16 cellular contexts compared by ENCODE assay signal in the genomic region with DNA sequence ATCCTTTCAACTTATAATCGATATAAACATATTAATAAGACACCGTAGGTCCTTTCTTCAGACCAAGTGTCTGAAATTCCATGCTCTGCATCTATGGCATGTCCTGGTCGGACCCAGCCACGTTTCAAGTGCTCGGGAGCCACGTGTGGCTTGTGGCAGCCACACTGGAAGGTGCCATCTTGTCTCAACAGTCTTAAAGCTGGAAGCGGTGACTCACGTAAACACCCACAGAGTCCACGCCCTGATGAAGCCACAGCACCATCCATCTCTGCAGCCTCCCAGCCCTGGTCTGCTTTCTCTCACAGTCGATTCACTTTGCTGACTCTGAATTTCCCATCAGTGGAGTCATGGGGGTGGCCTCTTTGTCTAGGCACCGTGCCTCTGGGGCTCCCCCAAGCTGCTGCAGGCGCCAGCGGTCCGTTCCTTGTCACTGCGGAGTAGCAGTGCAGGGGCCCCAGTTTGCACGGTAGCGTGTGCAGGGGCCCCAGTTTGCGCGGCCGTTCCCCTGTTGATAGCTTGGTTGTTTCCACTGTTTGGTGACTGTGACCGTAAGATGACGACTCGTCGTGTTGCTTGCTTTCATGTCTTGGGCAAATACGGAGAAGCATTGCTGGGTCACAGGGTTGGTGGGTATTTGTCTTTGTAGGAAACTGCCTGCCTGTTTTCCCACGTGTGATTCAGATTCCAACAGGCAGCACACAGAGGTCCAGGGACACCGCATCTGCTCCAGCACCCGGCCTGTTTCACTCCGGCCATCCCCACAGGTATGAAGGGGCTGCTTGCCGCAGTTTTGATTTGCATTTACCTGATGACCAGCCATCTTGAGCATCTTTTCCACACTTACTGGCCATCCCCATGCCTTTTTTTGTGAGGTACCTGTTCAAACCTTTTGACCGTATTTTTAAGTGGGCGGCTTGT.
DNase-seq lines count a peak whose midpoint lies in the region; ATAC-seq and TF ChIP-seq lines count a peak whose summit lies in the region.
"Had no signal": no experiment of that assay in that cellular context is flagged by ENCODE, and none has a peak within 500 bp of the region (broad histone marks: within the 10 kb centered on the region; RNA-seq: fewer than 3 reads in every experiment).

No MANE protein-coding gene starts in this region.

- H3K27ac ChIP-seq in adrenal gland (no peak overlapping the region), right lobe of liver (no peak overlapping the region)
- H3K27ac ChIP-seq: ascending aorta had no signal

- peaks cover 0 to 29% of the 10 kb centered on the region in 2 donors for H3K36me3 ChIP-seq in adrenal gland (replicated peaks in 1 of 2)
- H3K36me3 ChIP-seq in right lobe of liver = peaks cover 0 to 23% (median 2%) of the 10 kb centered on the region in 4 donors

- intact Hi-C loops in adrenal gland (cut with DNase I) = no loop called here
- intact Hi-C loops in right lobe of liver (cut with DNase I) = no loop called here

- 96 to 98% (median 97%) methylated on average over 22 to 32 of the region's 32 CpGs for whole genome bisulfite sequencing in adrenal gland, 4 donors
- 94% methylated on average over 19 of the region's 32 CpGs for WGBS in right lobe of liver (ENCODE audit: insufficient coverage, low coverage, low lambda C conversion rate, missing lambda C conversion rate)

- peak; percentile 9 for DNase-seq in activated naive CD8-positive, alpha-beta T cell treated with anti-CD3 and anti-CD28 coated beads, Interleukin-2, amount 10 ng/mL, durations not matched to agents 7 days and 5 days
- no peak for DNase-seq in activated naive CD8-positive, alpha-beta T cell treated with anti-CD3 and anti-CD28 coated beads for 36 hours
- DNase-seq in adrenal gland = peak in 4 of 7 donors; percentile 3 to 41 (median 6)
- DNase-seq in right lobe of liver = peak; percentile 9 to 35 (median 30)
- DNase-seq in type B pancreatic cell (ENCODE audit: extremely low spot score, unreplicated experiment) = peak; percentile 47
- DNase-seq in RPMI8226 = no peak
- DNase-seq in NCI-H2081 treated with DMSO at 0.1 percent for 48 hours (lab: John Stamatoyannopoulos, UW) = no peak
- no peak for DNase-seq in SW480 (ENCODE audit: low spot score)
- DNase-seq: activated CD4-positive, alpha-beta T cell treated with anti-CD3 and anti-CD28 coated beads, Interleukin-2, amount 50 U/mL, for 48 hours; DND-41; mesenchymal stem cell; NCI-H1417 had no signal

- no peak overlapping the region for H3K4me3 Mint-ChIP-seq in activated naive CD8-positive, alpha-beta T cell treated with anti-CD3 and anti-CD28 coated beads, Interleukin-2, amount 10 ng/mL, durations not matched to agents 7 days and 5 days
- H3K4me3 Mint-ChIP-seq in activated naive CD8-positive, alpha-beta T cell treated with anti-CD3 and anti-CD28 coated beads for 36 hours = no peak overlapping the region
- no peak overlapping the region for H3K4me3 Mint-ChIP-seq in type B pancreatic cell
- H3K4me3 Mint-ChIP-seq: neural crest cell; stimulated activated naive CD8-positive, alpha-beta T cell treated with anti-CD3 and anti-CD28 coated beads, Interleukin-15, amount 100 ng/mL, for 72 hours had no signal

- H3K9me3 ChIP-seq in adrenal gland (replicated peaks in 1 of 3) (no peaks in the 10 kb centered on the region), right lobe of liver (no peaks in the 10 kb centered on the region)
- H3K9me3 ChIP-seq: ascending aorta had no signal

- H3K36me3 Mint-ChIP-seq in activated naive CD8-positive, alpha-beta T cell treated with anti-CD3 and anti-CD28 coated beads, Interleukin-2, amount 10 ng/mL, durations not matched to agents 7 days and 5 days = peaks cover 43% of the 10 kb centered on the region
- H3K36me3 Mint-ChIP-seq in activated naive CD8-positive, alpha-beta T cell treated with anti-CD3 and anti-CD28 coated beads for 36 hours = peaks cover 27% of the 10 kb centered on the region
- peaks cover 17% of the 10 kb centered on the region for H3K36me3 Mint-ChIP-seq in type B pancreatic cell

- no peak for TF ChIP-seq CTCF in adrenal gland (IDR thresholded peaks at IDR 0.05)
- TF ChIP-seq CTCF in right lobe of liver (IDR thresholded peaks at IDR 0.05) = no peak
- TF ChIP-seq CTCF in type B pancreatic cell (conservative IDR thresholded peaks at IDR 0.05) = no peak

- H3K27me3 ChIP-seq in adrenal gland (no peaks in the 10 kb centered on the region), right lobe of liver (no peaks in the 10 kb centered on the region)
- H3K27me3 ChIP-seq: ascending aorta had no signal

- TF ChIP-seq POLR2A in adrenal gland (IDR thresholded peaks at IDR 0.05) = no peak
- TF ChIP-seq POLR2A in right lobe of liver (IDR thresholded peaks at IDR 0.05) = no peak

- H3K4me1 Mint-ChIP-seq in activated naive CD8-positive, alpha-beta T cell treated with anti-CD3 and anti-CD28 coated beads, Interleukin-2, amount 10 ng/mL, durations not matched to agents 7 days and 5 days = peaks cover 23% of the 10 kb centered on the region
- peaks cover 16% of the 10 kb centered on the region for H3K4me1 Mint-ChIP-seq in activated naive CD8-positive, alpha-beta T cell treated with anti-CD3 and anti-CD28 coated beads for 36 hours
- H3K4me1 Mint-ChIP-seq in type B pancreatic cell (ENCODE audit: unreplicated experiment) = peaks cover 18% of the 10 kb centered on the region

- H3K4me1 ChIP-seq in adrenal gland (replicated peaks in 1 of 2) = no peaks in the 10 kb centered on the region
- H3K4me1 ChIP-seq in right lobe of liver = no peaks in the 10 kb centered on the region
- H3K4me1 ChIP-seq: ascending aorta had no signal

- H3K27me3 Mint-ChIP-seq in activated naive CD8-positive, alpha-beta T cell treated with anti-CD3 and anti-CD28 coated beads, Interleukin-2, amount 10 ng/mL, durations not matched to agents 7 days and 5 days = no peaks in the 10 kb centered on the region
- no peaks in the 10 kb centered on the region for H3K27me3 Mint-ChIP-seq in activated naive CD8-positive, alpha-beta T cell treated with anti-CD3 and anti-CD28 coated beads for 36 hours
- H3K27me3 Mint-ChIP-seq in type B pancreatic cell = no peaks in the 10 kb centered on the region
- H3K27me3 Mint-ChIP-seq: stimulated activated naive CD8-positive, alpha-beta T cell treated with anti-CD3 and anti-CD28 coated beads, Interleukin-15, amount 100 ng/mL, for 72 hours had no signal

- H3K27ac Mint-ChIP-seq in activated naive CD8-positive, alpha-beta T cell treated with anti-CD3 and anti-CD28 coated beads, Interleukin-2, amount 10 ng/mL, durations not matched to agents 7 days and 5 days = no peak overlapping the region
- H3K27ac Mint-ChIP-seq in activated naive CD8-positive, alpha-beta T cell treated with anti-CD3 and anti-CD28 coated beads for 36 hours = no peak overlapping the region
- no peak overlapping the region for H3K27ac Mint-ChIP-seq in type B pancreatic cell

- H3K4me3 ChIP-seq in adrenal gland = no peak overlapping the region
- H3K4me3 ChIP-seq in right lobe of liver = no peak overlapping the region
- H3K4me3 ChIP-seq: ascending aorta had no signal

- H3K9me3 Mint-ChIP-seq in activated naive CD8-positive, alpha-beta T cell treated with anti-CD3 and anti-CD28 coated beads, Interleukin-2, amount 10 ng/mL, durations not matched to agents 7 days and 5 days = peaks cover 3% of the 10 kb centered on the region
- peaks cover 3% of the 10 kb centered on the region for H3K9me3 Mint-ChIP-seq in activated naive CD8-positive, alpha-beta T cell treated with anti-CD3 and anti-CD28 coated beads for 36 hours
- H3K9me3 Mint-ChIP-seq in type B pancreatic cell = no peaks in the 10 kb centered on the region
- H3K9me3 Mint-ChIP-seq: neural crest cell had no signal

- ATAC-seq in activated naive CD8-positive, alpha-beta T cell treated with anti-CD3 and anti-CD28 coated beads, Interleukin-2, amount 10 ng/mL, durations not matched to agents 7 days and 5 days (ENCODE audit: low read depth) = no peak
- no peak for ATAC-seq in right lobe of liver
- ATAC-seq: Panc1 had no signal

- POLR2A ChIA-PET in activated naive CD8-positive, alpha-beta T cell treated with anti-CD3 and anti-CD28 coated beads, Interleukin-2, amount 10 ng/mL, durations not matched to agents 7 days and 5 days (lab: Charles Lee) = no interaction called here

Comparison
In these comparisons a context has a peak if more than half of its experiments do, and no peak if none do; other contexts are left out.
1. DNase-seq: peak in activated naive CD8-positive, alpha-beta T cell treated with anti-CD3 and anti-CD28 coated beads, Interleukin-2, amount 10 ng/mL, durations not matched to agents 7 days and 5 days (single experiment), adrenal gland (4 of 7), right lobe of liver (3 of 3) and type B pancreatic cell (single experiment); none in activated naive CD8-positive, alpha-beta T cell treated with anti-CD3 and anti-CD28 coated beads for 36 hours (single experiment), RPMI8226 (single experiment), NCI-H2081 treated with DMSO at 0.1 percent for 48 hours (single experiment) and SW480 (single experiment).